Comparison of ENCODE assay signal across 8 cellular contexts in genomic region chr10:31929986-31930675, GRCh38. TPM values are rescaled to one million over a fixed set of nuclear protein-coding genes. Genes with fewer than 3 reads are reported as not detected.
A peak's percentile ranks its signal among the peaks of the same experiment; 100 is the strongest.
DNase-seq lines count a peak whose midpoint lies in the region; ATAC-seq and TF ChIP-seq lines count a peak whose summit lies in the region.

No MANE protein-coding gene starts in this region.

- peak overlapping the region; percentile 87 for H3K4me3 ChIP-seq in osteoblast (ENCODE audit: insufficient read depth, low read length)
- no peak overlapping the region for H3K4me3 ChIP-seq in lower leg skin (ENCODE audit: low read depth, poor library complexity, severe bottlenecking)

- H3K27ac ChIP-seq in osteoblast (ENCODE audit: low read depth, low read length), result peak overlapping the region; percentile 88

- H3K79me2 ChIP-seq in osteoblast (ENCODE audit: insufficient read depth, low read length), result peaks cover 35% of the 10 kb centered on the region

- no peaks in the 10 kb centered on the region for H3K27me3 ChIP-seq in osteoblast (ENCODE audit: insufficient read depth, low read length)

- H3K36me3 Mint-ChIP-seq in T-cell (no peaks in the 10 kb centered on the region), endothelial cell (ENCODE audit: low read depth, unreplicated experiment) (no peaks in the 10 kb centered on the region)

- TF ChIP-seq POLR2A in lower leg skin (IDR thresholded peaks at IDR 0.05), result no peak

- H3K4me1 ChIP-seq in osteoblast (ENCODE audit: insufficient read depth, low read length), result peaks cover 22% of the 10 kb centered on the region

- H3K4me2 ChIP-seq in osteoblast (ENCODE audit: insufficient read depth, low read length), result peak overlapping the region; percentile 85

- intact Hi-C loops in lower leg skin (cut with DNase I; ENCODE audit: low total_unique reads), result no loop called here

- H3K4me1 Mint-ChIP-seq in T-cell, result peaks cover 34 to 40% (median 36%) of the 10 kb centered on the region in 3 donors
- H3K4me1 Mint-ChIP-seq in endothelial cell (ENCODE audit: unreplicated experiment), result peaks cover 22% of the 10 kb centered on the region

- peak overlapping the region; percentile 74 for H2AFZ ChIP-seq in osteoblast (ENCODE audit: low read length)

- H3K4me3 Mint-ChIP-seq in T-cell (peak overlapping the region; percentile 85 to 93 (median 85)), endothelial cell (ENCODE audit: unreplicated experiment) (peak overlapping the region; percentile 53)

- peak; percentile 61 for DNase-seq in activated CD8-positive, alpha-beta memory T cell treated with anti-CD3 and anti-CD28 coated beads for 24 hours
- DNase-seq in activated CD8-positive, alpha-beta memory T cell treated with anti-CD3 and anti-CD28 coated beads, Interleukin-2, amount 50 U/mL, for 48 hours, result no peak
- DNase-seq in T-cell (peak in 27 of 34 experiments; percentile 14 to 53 (median 30)), endothelial cell (ENCODE audit: low spot score) (no peak), osteoblast (ENCODE audit: insufficient read length, low spot score, missing footprints) (peak; percentile 73), lower leg skin (ENCODE audit: low spot score in 2 of 2) (no peak)

- 7 to 10% methylated on average over 11 of the region's 11 CpGs for WGBS in lower leg skin, 2 donors

- H3K9me3 Mint-ChIP-seq in T-cell (no peaks in the 10 kb centered on the region), endothelial cell (ENCODE audit: unreplicated experiment) (no peaks in the 10 kb centered on the region)

- peaks cover 15% of the 10 kb centered on the region for H4K20me1 ChIP-seq in osteoblast (ENCODE audit: insufficient read depth, low read length)

- H3K27me3 Mint-ChIP-seq in T-cell (no peaks in the 10 kb centered on the region), endothelial cell (ENCODE audit: unreplicated experiment) (peaks cover 12% of the 10 kb centered on the region)

- H3K9me3 ChIP-seq in osteoblast (ENCODE audit: low read depth, low read length), result no peaks in the 10 kb centered on the region

- H3K36me3 ChIP-seq in osteoblast (ENCODE audit: insufficient read depth, low read length), result no peaks in the 10 kb centered on the region

- CTCF ChIA-PET in T-cell (lab: Charles Lee), result interaction anchor here (0.6 to 2.2 kb wide), 7 partner anchors 16 to 71 kb away, joined by 3 to 13 read pairs (median 5); no protein-coding TSS in a partner anchor

- peak overlapping the region; percentile 62 to 67 for H3K27ac Mint-ChIP-seq in T-cell
- H3K27ac Mint-ChIP-seq in endothelial cell (ENCODE audit: unreplicated experiment), result peak overlapping the region; percentile 94

- POLR2A ChIA-PET in T-cell (lab: Charles Lee), result interaction anchor here (0.5 to 1.2 kb wide), 5 partner anchors 28 to 404 kb away, joined by 3 to 5 read pairs (median 3); partner anchors contain the start of gene KIF5B (in 1 of the 2)

- ATAC-seq in HG02870 (IDR thresholded peaks at IDR 0.05; ENCODE audit: unreplicated experiment), result peak; percentile 25
- peak; percentile 22 to 43 (median 28) for ATAC-seq in T-cell (replicated peaks in 1 of 4)
- ATAC-seq in HG03025 (IDR thresholded peaks at IDR 0.05; ENCODE audit: low FRiP score, unreplicated experiment), result no peak

- TF ChIP-seq CTCF in endothelial cell (IDR thresholded peaks at IDR 0.05; ENCODE audit: unreplicated experiment), result no peak
- TF ChIP-seq CTCF in osteoblast (IDR thresholded peaks at IDR 0.05; ENCODE audit: extremely low read depth, low read depth, low read length), result no peak
- TF ChIP-seq CTCF in lower leg skin (IDR thresholded peaks at IDR 0.05), result no peak

RNA-seq across cellular contexts. Expression of gene ARHGAP12, which starts 1.5 kb away (rescaled TPM):
- total RNA-seq in T-cell (10 to 100 TPM; 19.1 to 24.6 (median 23.0) TPM), endothelial cell (ENCODE audit: unreplicated experiment) (39.0 TPM), osteoblast (68.4 and 76.0 TPM in 2 replicates), lower leg skin (10 to 100 TPM; 29.9 to 35.2 (median 31.4) TPM)

Comparison
In these comparisons a context has a peak if more than half of its experiments do, and no peak if none do; other contexts are left out.
1. DNase-seq: peak in activated CD8-positive, alpha-beta memory T cell treated with anti-CD3 and anti-CD28 coated beads for 24 hours (single experiment), T-cell (27 of 34) and osteoblast (single experiment); none in activated CD8-positive, alpha-beta memory T cell treated with anti-CD3 and anti-CD28 coated beads, Interleukin-2, amount 50 U/mL, for 48 hours (single experiment), endothelial cell (single experiment) and lower leg skin (0 of 2).